ENCODE assay signal across 8 cellular contexts in the genomic region with DNA sequence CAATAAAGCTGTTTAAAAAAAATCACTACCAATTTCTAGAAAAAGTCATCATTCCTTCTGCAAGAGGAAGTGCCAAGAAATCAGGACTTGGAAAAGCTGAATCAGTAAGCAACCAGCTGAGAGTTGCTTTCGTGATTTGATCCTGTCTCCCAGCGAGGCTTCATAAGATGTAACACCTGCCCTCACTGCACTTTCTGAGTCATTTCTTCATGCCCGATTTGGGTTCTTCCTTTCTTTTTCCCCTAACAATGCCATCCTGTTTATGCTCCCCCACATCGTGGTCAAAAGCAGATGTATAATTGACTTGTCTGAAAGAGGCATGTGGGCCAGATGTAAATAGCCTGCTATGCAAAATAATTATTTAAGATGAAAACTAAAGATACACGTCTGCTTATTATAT. TPM values are rescaled to one million over a fixed set of nuclear protein-coding genes. Genes with fewer than 3 reads are reported as not detected.
DNase-seq lines count a peak whose midpoint lies in the region; ATAC-seq and TF ChIP-seq lines count a peak whose summit lies in the region.

No MANE protein-coding gene starts in this region.

- peaks cover 29% of the 10 kb centered on the region for H3K4me1 ChIP-seq in psoas muscle

- intact Hi-C loops in psoas muscle (cut with DNase I): no loop called here

- WGBS in psoas muscle, 3 donors: 47 to 56% (median 56%) methylated on average over 5 of the region's 5 CpGs

- H3K4me3 ChIP-seq in psoas muscle: no peak overlapping the region

- no peaks in the 10 kb centered on the region for H3K27me3 ChIP-seq in psoas muscle (ENCODE audit: insufficient read depth in 3 of 3, low read length in 2 of 3)

- H3K9me3 ChIP-seq in psoas muscle: no peaks in the 10 kb centered on the region

- no peak for TF ChIP-seq CTCF in psoas muscle (IDR thresholded peaks at IDR 0.05)

- no peaks in the 10 kb centered on the region for H3K36me3 ChIP-seq in psoas muscle (ENCODE audit: insufficient read depth in 1 of 2, low read depth in 1 of 2)

- H3K27ac ChIP-seq in psoas muscle: no peak overlapping the region

- peak; percentile 61 for ATAC-seq in GM19328 (IDR thresholded peaks at IDR 0.05; ENCODE audit: unreplicated experiment)
- peak; percentile 86 for ATAC-seq in HG03460 (IDR thresholded peaks at IDR 0.05; ENCODE audit: unreplicated experiment)
- no peak for ATAC-seq in psoas muscle

- DNase-seq in AG08396 (ENCODE audit: low spot score) (peak; percentile 18), astrocyte of the hippocampus (ENCODE audit: low read depth, low spot score) (peak; percentile 38), UCSD-AML1 (lab: John Stamatoyannopoulos, UW; ENCODE audit: unreplicated experiment) (no peak), NOMO-1 treated with DMSO at 0.1 percent for 48 hours (lab: John Stamatoyannopoulos, UW; ENCODE audit: unreplicated experiment) (no peak), DMS53 (lab: John Stamatoyannopoulos, UW) (no peak), psoas muscle (no peak)

RNA-seq across cellular contexts. Expression of a gene that starts 52.1 kb away (rescaled TPM):
- total RNA-seq in psoas muscle: 10 to 100 TPM in 1 of 4 donors, 1 to 10 TPM in 3; 4.1 to 13.2 (median 7.5) TPM
- polyA plus RNA-seq in psoas muscle: 10 to 100 TPM in 1 of 3 donors, 1 to 10 TPM in 2; 1.3 to 12.9 (median 5.8) TPM

Comparison
In these comparisons a context has a peak if more than half of its experiments do, and no peak if none do; other contexts are left out.
1. DNase-seq: peak in AG08396 (single experiment) and astrocyte of the hippocampus (single experiment); none in UCSD-AML1 (single experiment), NOMO-1 treated with DMSO at 0.1 percent for 48 hours (single experiment), DMS53 (single experiment) and psoas muscle (0 of 2).
2. ATAC-seq: peak in GM19328 (single experiment) and HG03460 (single experiment); none in psoas muscle (0 of 4).